ENCODE assay signal across 1 cellular context in genomic region chr7:108384721-108385483, GRCh38.
TF ChIP-seq lines count a peak whose summit lies in the region.

No MANE protein-coding gene starts in this region.

TF ChIP-seq in HCT116, 20 proteins besides CTCF, POLR2A, EP300 and RAD21 (continued from another document):
- no peak for TF ChIP-seq SIN3A (IDR thresholded peaks at IDR 0.05; ENCODE audit: low read depth)
- TF ChIP-seq REST (IDR thresholded peaks at IDR 0.05; ENCODE audit: low read depth) = no peak
- no peak for TF ChIP-seq CEBPB (IDR thresholded peaks at IDR 0.05; ENCODE audit: low read depth)
- TF ChIP-seq ZBTB33 (IDR thresholded peaks at IDR 0.05; ENCODE audit: extremely low read depth, insufficient replicate concordance, low read length) = no peak
- TF ChIP-seq POLR2AphosphoS5 (IDR thresholded peaks at IDR 0.05; ENCODE audit: low read depth, low read length) = no peak
- no peak for TF ChIP-seq EZH2 (IDR thresholded peaks at IDR 0.05)
- TF ChIP-seq YY1 (IDR thresholded peaks at IDR 0.05; ENCODE audit: extremely low read depth, insufficient replicate concordance, low read depth, low read length) = no peak
- no peak for TF ChIP-seq ATF3 (IDR thresholded peaks at IDR 0.05)
- no peak for TF ChIP-seq FOSL1 (IDR thresholded peaks at IDR 0.05; ENCODE audit: low read depth)
- no peak for TF ChIP-seq SRF (IDR thresholded peaks at IDR 0.05; ENCODE audit: low read depth)
- TF ChIP-seq EZH2phosphoT487 (IDR thresholded peaks at IDR 0.05; ENCODE audit: borderline replicate concordance) = no peak
- no peak for TF ChIP-seq JUND (IDR thresholded peaks at IDR 0.05)
- no peak for TF ChIP-seq ZNF274 (IDR thresholded peaks at IDR 0.05; ENCODE audit: low read depth, low read length)
- TF ChIP-seq EGR1 (IDR thresholded peaks at IDR 0.05; ENCODE audit: low read depth) = no peak
- no peak for TF ChIP-seq SP1 (IDR thresholded peaks at IDR 0.05; ENCODE audit: low read depth)
- no peak for TF ChIP-seq ZFX (IDR thresholded peaks at IDR 0.05)
